1 cellular context compared by ENCODE assay signal in genomic region chr5:14665949-14666741, GRCh38.
A peak's percentile ranks its signal among the peaks of the same experiment; 100 is the strongest.
TF ChIP-seq lines count a peak whose summit lies in the region.

No MANE protein-coding gene starts in this region.

TF ChIP-seq in HEK293, 187 proteins besides CTCF, POLR2A, EP300 and RAD21 (continued from another document):
- TF ChIP-seq ZNF362 (tag by site-specific recombination; IDR thresholded peaks at IDR 0.05) (peak; percentile 81; the same call in 1 of the 2 replicates), ZNF311 (tag by site-specific recombination; IDR thresholded peaks at IDR 0.05; ENCODE audit: borderline replicate concordance) (no peak), ZNF513 (tag by site-specific recombination; IDR thresholded peaks at IDR 0.05) (no peak), ZBTB10 (tag by site-specific recombination; IDR thresholded peaks at IDR 0.05) (no peak), AEBP2 (tag by site-specific recombination; IDR thresholded peaks at IDR 0.05; ENCODE audit: borderline replicate concordance) (no peak), ZNF610 (tag by site-specific recombination; IDR thresholded peaks at IDR 0.05; ENCODE audit: borderline replicate concordance) (0 out of 2 replicates have a peak, but pooled peaks have one; percentile 21), ZNF133 (tag by site-specific recombination; IDR thresholded peaks at IDR 0.05) (no peak), IKZF3 (tag by site-specific recombination; IDR thresholded peaks at IDR 0.05) (no peak), ZNF558 (tag by site-specific recombination; IDR thresholded peaks at IDR 0.05) (0 out of 2 replicates have a peak, but pooled peaks have one; percentile 13), ZNF138 (tag by site-specific recombination; IDR thresholded peaks at IDR 0.05; ENCODE audit: borderline replicate concordance) (no peak), ZNF473 (tag by site-specific recombination; IDR thresholded peaks at IDR 0.05) (no peak), ZNF48 (tag by site-specific recombination; IDR thresholded peaks at IDR 0.05) (no peak), PRDM4 (tag by site-specific recombination; IDR thresholded peaks at IDR 0.05) (no peak), ZNF16 (tag by site-specific recombination; IDR thresholded peaks at IDR 0.05; ENCODE audit: low read depth) (no peak), ZNF23 (tag by site-specific recombination; IDR thresholded peaks at IDR 0.05; ENCODE audit: borderline replicate concordance) (no peak), GLIS1 (tag by site-specific recombination; IDR thresholded peaks at IDR 0.05) (0 out of 2 replicates have a peak, but pooled peaks have one; percentile 13), ZNF837 (tag by site-specific recombination; IDR thresholded peaks at IDR 0.05) (no peak), ZNF585B (tag by site-specific recombination; IDR thresholded peaks at IDR 0.05) (no peak), ZNF184 (tag by site-specific recombination; IDR thresholded peaks at IDR 0.05) (no peak)
